ENCODE assay signal across 17 cellular contexts in genomic region chr14:23405516-23406025, GRCh38. TPM values are rescaled to one million over a fixed set of nuclear protein-coding genes. Genes with fewer than 3 reads are reported as not detected.
DNase-seq lines count a peak whose midpoint lies in the region; ATAC-seq, FAIRE-seq and TF ChIP-seq lines count a peak whose summit lies in the region.
"Had no signal": no experiment of that assay in that cellular context is flagged by ENCODE, and none has a peak within 500 bp of the region (broad histone marks: within the 10 kb centered on the region; RNA-seq: fewer than 3 reads in every experiment).

No MANE protein-coding gene starts in this region.

- in situ Hi-C loops in HepG2 (cut with HindIII; ENCODE audit: extremely low pct_ligation_motif_present, low pct_unique_long_range_greater_than_20kb) (no loop called here), gastrocnemius medialis (cut with MboI; ENCODE audit: low sequenced_read_pairs in 4 of 4) (no loop called here)

- POLR2A ChIA-PET in HepG2 (lab: Yijun Ruan, JAX): no interaction called here

- no peak for FAIRE-seq in HepG2 (lab: Jason Lieb, UNC)
- FAIRE-seq: A549, H1 had no signal

- no peak for TF ChIP-seq RAD21 in HepG2 (CRISPR knock-in tag; IDR thresholded peaks at IDR 0.05)

- no TSS peak for BruUV-seq in HepG2 (replicated peaks; lab: Mats Ljungman, UMichigan)

- intact Hi-C loops in Right ventricle myocardium superior (cut with DNase I): no loop called here
- intact Hi-C loops in left ventricle myocardium superior (cut with micrococcal nuclease): no loop called here
- intact Hi-C loops in HepG2 (cut with micrococcal nuclease; ENCODE audit: unreplicated experiment): no loop called here
- intact Hi-C loops in right lobe of liver (cut with DNase I): no loop called here
- intact Hi-C loops in gastrocnemius medialis (cut with DNase I; ENCODE audit: low total_unique reads): loop anchor here (2.0 kb wide), 1 partner anchor 39 kb away; no protein-coding TSS in a partner anchor

- 41% methylated on average over 13 of the region's 13 CpGs for WGBS in HepG2 (ENCODE audit: low lambda C conversion rate)
- 80% methylated on average over 1 of the region's 13 CpGs for WGBS in right lobe of liver (ENCODE audit: insufficient coverage, low coverage, low lambda C conversion rate, missing lambda C conversion rate)

- H3K9me3 ChIP-seq in HepG2 (ENCODE audit: low read length): no peaks in the 10 kb centered on the region
- H3K9me3 ChIP-seq in right lobe of liver: no peaks in the 10 kb centered on the region
- H3K9me3 ChIP-seq in right atrium auricular region: no peaks in the 10 kb centered on the region
- no peaks in the 10 kb centered on the region for H3K9me3 ChIP-seq in gastrocnemius medialis
- H3K9me3 ChIP-seq: A549, HAP-1 had no signal

- DNase-seq in Right ventricle myocardium superior (peak; percentile 27), left ventricle myocardium superior (no peak), HepG2 (ENCODE audit: low spot score) (no peak), right lobe of liver (no peak), right atrium auricular region (ENCODE audit: low spot score) (no peak), gastrocnemius medialis (peak in 1 of 2 donors; percentile 47), SKM-1 (lab: John Stamatoyannopoulos, UW; ENCODE audit: unreplicated experiment) (no peak)
- DNase-seq in effector CD4-positive, alpha-beta T cell: no peak
- DNase-seq: AML-193; Calu3; CD8-positive, alpha-beta T cell; GF-D8 had no signal

- H3K79me2 ChIP-seq in HepG2 (ENCODE audit: insufficient read depth, low read length): no peaks in the 10 kb centered on the region

- H2AFZ ChIP-seq in HepG2 (ENCODE audit: low read length): no peak overlapping the region

- no peak overlapping the region for H3K4me2 ChIP-seq in HepG2 (ENCODE audit: low read depth, low read length)
- H3K4me2 ChIP-seq: A549 had no signal

- no peaks in the 10 kb centered on the region for H3K36me3 ChIP-seq in HepG2 (replicated peaks in 1 of 2; ENCODE audit: control insufficient read depth in 1 of 2, insufficient read depth in 2 of 2, low read length in 2 of 2)
- H3K36me3 ChIP-seq in right lobe of liver: no peaks in the 10 kb centered on the region
- H3K36me3 ChIP-seq in right atrium auricular region: peaks cover 75% of the 10 kb centered on the region
- no peaks in the 10 kb centered on the region for H3K36me3 ChIP-seq in gastrocnemius medialis
- H3K36me3 ChIP-seq: HAP-1 had no signal

- CTCF ChIA-PET in HepG2 (lab: Yijun Ruan, JAX; ENCODE audit: low intra/inter-chr PET ratio, low total read pairs): no interaction called here

- ATAC-seq in Right ventricle myocardium superior (ENCODE audit: poor library complexity) (no peak), left ventricle myocardium superior (no peak), HepG2 (no peak), right lobe of liver (no peak), gastrocnemius medialis (no peak)
- ATAC-seq: CD8-positive, alpha-beta T cell had no signal

- no peak for TF ChIP-seq CTCF in HepG2 (CRISPR knock-in tag; IDR thresholded peaks at IDR 0.05)
- no peak for TF ChIP-seq CTCF in right lobe of liver (IDR thresholded peaks at IDR 0.05)
- no peak for TF ChIP-seq CTCF in right atrium auricular region (IDR thresholded peaks at IDR 0.05)
- no peak for TF ChIP-seq CTCF in gastrocnemius medialis (IDR thresholded peaks at IDR 0.05 in 4 of 5, conservative IDR thresholded peaks at IDR 0.05 in 1 of 5)

- H3K4me1 ChIP-seq in HepG2 (ENCODE audit: insufficient read depth, low read length): no peaks in the 10 kb centered on the region
- H3K4me1 ChIP-seq in right lobe of liver: no peaks in the 10 kb centered on the region
- no peaks in the 10 kb centered on the region for H3K4me1 ChIP-seq in right atrium auricular region
- peaks cover 10 to 34% of the 10 kb centered on the region in 2 donors for H3K4me1 ChIP-seq in gastrocnemius medialis
- H3K4me1 ChIP-seq: A549, HAP-1 had no signal

- H3K27me3 ChIP-seq in HepG2 (ENCODE audit: control insufficient read depth in 1 of 2, insufficient read depth in 2 of 2, low read length in 2 of 2) (peaks cover 54 to 97% of the 10 kb centered on the region in 2 experiments; a peak in 4 of 5 replicates), right lobe of liver (no peaks in the 10 kb centered on the region), right atrium auricular region (no peaks in the 10 kb centered on the region), gastrocnemius medialis (no peaks in the 10 kb centered on the region)

- TF ChIP-seq POLR2A in HepG2 (IDR thresholded peaks at IDR 0.05; ENCODE audit: insufficient read depth in 1 of 2, low read depth in 2 of 2, low read length in 2 of 2): no peak
- TF ChIP-seq POLR2A in right lobe of liver (IDR thresholded peaks at IDR 0.05): no peak
- TF ChIP-seq POLR2A in gastrocnemius medialis (IDR thresholded peaks at IDR 0.05): no peak

- H3K9ac ChIP-seq in HepG2 (ENCODE audit: insufficient read depth, low read depth, low read length): no peak overlapping the region

- no peak overlapping the region for H3K27ac ChIP-seq in HepG2 (ENCODE audit: extremely low read length, insufficient read depth, low read length)
- H3K27ac ChIP-seq in right lobe of liver: no peak overlapping the region
- peak overlapping the region; percentile 81 to 91 for H3K27ac ChIP-seq in right atrium auricular region
- peak overlapping the region; percentile 79 to 90 (median 84) for H3K27ac ChIP-seq in gastrocnemius medialis
- H3K27ac ChIP-seq: 22Rv1, A549 had no signal

- no peaks in the 10 kb centered on the region for H4K20me1 ChIP-seq in HepG2 (ENCODE audit: insufficient read depth, low read length)

- H3K4me3 ChIP-seq in HepG2 (replicated peaks in 1 of 3; ENCODE audit: insufficient read depth in 1 of 3, low read depth in 2 of 3, low read length in 3 of 3) (no peak overlapping the region), right lobe of liver (no peak overlapping the region), right atrium auricular region (peak overlapping the region; percentile 61 to 82), gastrocnemius medialis (peak overlapping the region in 1 of 4 donors; percentile 47)
- H3K4me3 ChIP-seq: A549, HAP-1 had no signal

- TF ChIP-seq EP300 in HepG2 (IDR thresholded peaks at IDR 0.05; ENCODE audit: low read depth in 2 of 2, low read length in 2 of 2) (no peak), HepG2 (CRISPR knock-in tag; IDR thresholded peaks at IDR 0.05; ENCODE audit: borderline replicate concordance) (no peak)

RNA-seq across cellular contexts. Expression of gene MYH6, which starts 2.5 kb away (rescaled TPM):
- total RNA-seq in Right ventricle myocardium superior (4,934 TPM), left ventricle myocardium superior (4,258 TPM), HepG2 (2016; rRNA removed; fragmentation: Illumina TruSeq; extraction: Trizol) (not detected in 2 replicates), right lobe of liver (under 1 TPM in 5 of 6 experiments, not detected in 1; 0.07 to 1.00 (median 0.13) TPM), right atrium auricular region (over 10,000 TPM in 1 of 2 donors, 1,000 to 10,000 TPM in 1; 8,253 to 13,240 TPM), gastrocnemius medialis (1,000 to 10,000 TPM in 1 of 4 donors, 100 to 1,000 TPM in 1, 10 to 100 TPM in 2; 20.4 to 1,496 (median 303) TPM)
- total RNA-seq in HepG2 (2016; cell fraction: cytosol; rRNA removed; fragmentation: Illumina TruSeq; extraction: Trizol; ENCODE audit: low read depth): not detected in 2 replicates
- not detected in 2 replicates for total RNA-seq in HepG2 (2016; cell fraction: insoluble cytoplasmic fraction; rRNA removed; fragmentation: Illumina TruSeq; extraction: Trizol)
- total RNA-seq in HepG2 (2016; cell fraction: membrane; rRNA removed; fragmentation: Illumina TruSeq; extraction: Trizol): not detected in 2 replicates
- total RNA-seq in HepG2 (2016; cell fraction: nucleus; rRNA removed; fragmentation: Illumina TruSeq; extraction: Trizol): not detected in 2 replicates
- 0.01 TPM in 1 of 2 replicates, not detected in the other for polyA plus RNA-seq in HepG2 (2011; rRNA removed)
- polyA plus RNA-seq in HepG2 (2011; cell fraction: cytosol; rRNA removed): not detected in 2 replicates
- not detected in 2 replicates for polyA plus RNA-seq in HepG2 (2011; cell fraction: nucleus; rRNA removed)
- not detected in 2 replicates for polyA plus RNA-seq in HepG2 (2012)
- not detected in 2 replicates for polyA plus RNA-seq in HepG2 (2016; cell fraction: cytosol; fragmentation: Illumina TruSeq; extraction: Trizol; ENCODE audit: low read depth)
- polyA plus RNA-seq in HepG2 (2016; cell fraction: insoluble cytoplasmic fraction; fragmentation: Illumina TruSeq; extraction: Trizol; ENCODE audit: low read depth): not detected in 2 replicates
- polyA plus RNA-seq in HepG2 (2016; cell fraction: membrane; fragmentation: Illumina TruSeq; extraction: Trizol; ENCODE audit: low read depth): not detected in 2 replicates
- not detected in 2 replicates for polyA plus RNA-seq in HepG2 (2016; cell fraction: nucleus; fragmentation: Illumina TruSeq; extraction: Trizol; ENCODE audit: insufficient read depth, low read depth)
- not detected in 2 replicates for polyA minus RNA-seq in HepG2 (2011; rRNA and poly(A)+ RNA removed; ENCODE audit: low replicate concordance)
- polyA minus RNA-seq in HepG2 (2011; cell fraction: cytosol; rRNA and poly(A)+ RNA removed): not detected in 2 replicates
- not detected in 2 replicates for polyA minus RNA-seq in HepG2 (2011; cell fraction: nucleus; rRNA and poly(A)+ RNA removed)
- total RNA-seq: Calu3; CD8-positive, alpha-beta T cell; H1 had no signal
- polyA plus RNA-seq: A549, BJ had no signal

RNA-seq across cellular contexts. Expression of gene CMTM5, which starts 28.7 kb away (rescaled TPM):
- total RNA-seq in Right ventricle myocardium superior (0.27 TPM), left ventricle myocardium superior (not detected), HepG2 (2016; rRNA removed; fragmentation: Illumina TruSeq; extraction: Trizol) (not detected in 2 replicates), right lobe of liver (under 1 TPM in 2 of 6 experiments, not detected in 4; 0.32 to 0.49 TPM), right atrium auricular region (not detected), gastrocnemius medialis (1 to 10 TPM in 1 of 4 donors, not detected in 3; 1.7 TPM)
- total RNA-seq in HepG2 (2016; cell fraction: cytosol; rRNA removed; fragmentation: Illumina TruSeq; extraction: Trizol; ENCODE audit: low read depth): not detected in 2 replicates
- not detected in 2 replicates for total RNA-seq in HepG2 (2016; cell fraction: insoluble cytoplasmic fraction; rRNA removed; fragmentation: Illumina TruSeq; extraction: Trizol)
- not detected in 2 replicates for total RNA-seq in HepG2 (2016; cell fraction: membrane; rRNA removed; fragmentation: Illumina TruSeq; extraction: Trizol)
- total RNA-seq in HepG2 (2016; cell fraction: nucleus; rRNA removed; fragmentation: Illumina TruSeq; extraction: Trizol): not detected in 2 replicates
- polyA plus RNA-seq in HepG2 (2011; rRNA removed): not detected in 2 replicates
- polyA plus RNA-seq in HepG2 (2011; cell fraction: cytosol; rRNA removed): not detected in 2 replicates
- polyA plus RNA-seq in HepG2 (2011; cell fraction: nucleus; rRNA removed): not detected in 2 replicates
- polyA plus RNA-seq in HepG2 (2012): not detected in 2 replicates
- not detected in 2 replicates for polyA plus RNA-seq in HepG2 (2016; cell fraction: cytosol; fragmentation: Illumina TruSeq; extraction: Trizol; ENCODE audit: low read depth)
- polyA plus RNA-seq in HepG2 (2016; cell fraction: insoluble cytoplasmic fraction; fragmentation: Illumina TruSeq; extraction: Trizol; ENCODE audit: low read depth): not detected in 2 replicates
- not detected in 2 replicates for polyA plus RNA-seq in HepG2 (2016; cell fraction: membrane; fragmentation: Illumina TruSeq; extraction: Trizol; ENCODE audit: low read depth)
- not detected in 2 replicates for polyA plus RNA-seq in HepG2 (2016; cell fraction: nucleus; fragmentation: Illumina TruSeq; extraction: Trizol; ENCODE audit: insufficient read depth, low read depth)
- not detected in 2 replicates for polyA minus RNA-seq in HepG2 (2011; rRNA and poly(A)+ RNA removed; ENCODE audit: low replicate concordance)
- not detected in 2 replicates for polyA minus RNA-seq in HepG2 (2011; cell fraction: cytosol; rRNA and poly(A)+ RNA removed)
- not detected in 2 replicates for polyA minus RNA-seq in HepG2 (2011; cell fraction: nucleus; rRNA and poly(A)+ RNA removed)
- total RNA-seq: Calu3; CD8-positive, alpha-beta T cell; H1 had no signal
- polyA plus RNA-seq: A549, BJ had no signal

RNA-seq across cellular contexts. Expression of gene MYH7, which starts 29.9 kb away (rescaled TPM):
- total RNA-seq in Right ventricle myocardium superior: 11,793 TPM
- total RNA-seq in left ventricle myocardium superior: 12,717 TPM
- total RNA-seq in HepG2 (2016; rRNA removed; fragmentation: Illumina TruSeq; extraction: Trizol): 0.04 TPM in 1 of 2 replicates, not detected in the other
- total RNA-seq in HepG2 (2016; cell fraction: cytosol; rRNA removed; fragmentation: Illumina TruSeq; extraction: Trizol; ENCODE audit: low read depth): not detected in 2 replicates
- not detected in 2 replicates for total RNA-seq in HepG2 (2016; cell fraction: insoluble cytoplasmic fraction; rRNA removed; fragmentation: Illumina TruSeq; extraction: Trizol)
- not detected in 2 replicates for total RNA-seq in HepG2 (2016; cell fraction: membrane; rRNA removed; fragmentation: Illumina TruSeq; extraction: Trizol)
- 0.06 TPM in 1 of 2 replicates, not detected in the other for total RNA-seq in HepG2 (2016; cell fraction: nucleus; rRNA removed; fragmentation: Illumina TruSeq; extraction: Trizol)
- polyA plus RNA-seq in HepG2 (2011; rRNA removed): 0.01 and 0.04 TPM in 2 replicates
- 0.01 TPM in 2 replicates for polyA plus RNA-seq in HepG2 (2011; cell fraction: cytosol; rRNA removed)
- polyA plus RNA-seq in HepG2 (2011; cell fraction: nucleus; rRNA removed): 0.02 and 0.08 TPM in 2 replicates
- 0.05 and 0.07 TPM in 2 replicates for polyA plus RNA-seq in HepG2 (2012)
- not detected in 2 replicates for polyA plus RNA-seq in HepG2 (2016; cell fraction: cytosol; fragmentation: Illumina TruSeq; extraction: Trizol; ENCODE audit: low read depth)
- polyA plus RNA-seq in HepG2 (2016; cell fraction: insoluble cytoplasmic fraction; fragmentation: Illumina TruSeq; extraction: Trizol; ENCODE audit: low read depth): 0.04 and 0.05 TPM in 2 replicates
- not detected in 2 replicates for polyA plus RNA-seq in HepG2 (2016; cell fraction: membrane; fragmentation: Illumina TruSeq; extraction: Trizol; ENCODE audit: low read depth)
- not detected in 2 replicates for polyA plus RNA-seq in HepG2 (2016; cell fraction: nucleus; fragmentation: Illumina TruSeq; extraction: Trizol; ENCODE audit: insufficient read depth, low read depth)
- polyA minus RNA-seq in HepG2 (2011; rRNA and poly(A)+ RNA removed; ENCODE audit: low replicate concordance): 0.28 TPM in 1 of 2 replicates, not detected in the other
- polyA minus RNA-seq in HepG2 (2011; cell fraction: cytosol; rRNA and poly(A)+ RNA removed): 0.10 TPM in 1 of 2 replicates, not detected in the other
- not detected in 2 replicates for polyA minus RNA-seq in HepG2 (2011; cell fraction: nucleus; rRNA and poly(A)+ RNA removed)
- total RNA-seq in right lobe of liver: 1 to 10 TPM in 1 of 6 experiments, under 1 TPM in 5; 0.30 to 5.6 (median 0.60) TPM
- total RNA-seq in right atrium auricular region: 1,000 to 10,000 TPM; 1,082 to 4,592 TPM
- total RNA-seq in gastrocnemius medialis: 1,000 to 10,000 TPM; 1,360 to 5,274 (median 3,359) TPM
- total RNA-seq: Calu3; CD8-positive, alpha-beta T cell; H1 had no signal
- polyA plus RNA-seq: A549, BJ, H1 had no signal

RNA-seq across cellular contexts. Expression of gene IL25, which starts 33.0 kb away (rescaled TPM):
- total RNA-seq in Right ventricle myocardium superior (not detected), left ventricle myocardium superior (not detected), HepG2 (2016; rRNA removed; fragmentation: Illumina TruSeq; extraction: Trizol) (not detected in 2 replicates), right lobe of liver (not detected), right atrium auricular region (not detected), gastrocnemius medialis (not detected)
- total RNA-seq in HepG2 (2016; cell fraction: cytosol; rRNA removed; fragmentation: Illumina TruSeq; extraction: Trizol; ENCODE audit: low read depth): not detected in 2 replicates
- not detected in 2 replicates for total RNA-seq in HepG2 (2016; cell fraction: insoluble cytoplasmic fraction; rRNA removed; fragmentation: Illumina TruSeq; extraction: Trizol)
- total RNA-seq in HepG2 (2016; cell fraction: membrane; rRNA removed; fragmentation: Illumina TruSeq; extraction: Trizol): not detected in 2 replicates
- total RNA-seq in HepG2 (2016; cell fraction: nucleus; rRNA removed; fragmentation: Illumina TruSeq; extraction: Trizol): not detected in 2 replicates
- not detected in 2 replicates for polyA plus RNA-seq in HepG2 (2011; rRNA removed)
- not detected in 2 replicates for polyA plus RNA-seq in HepG2 (2011; cell fraction: cytosol; rRNA removed)
- polyA plus RNA-seq in HepG2 (2011; cell fraction: nucleus; rRNA removed): not detected in 2 replicates
- polyA plus RNA-seq in HepG2 (2012): not detected in 2 replicates
- not detected in 2 replicates for polyA plus RNA-seq in HepG2 (2016; cell fraction: cytosol; fragmentation: Illumina TruSeq; extraction: Trizol; ENCODE audit: low read depth)
- polyA plus RNA-seq in HepG2 (2016; cell fraction: insoluble cytoplasmic fraction; fragmentation: Illumina TruSeq; extraction: Trizol; ENCODE audit: low read depth): not detected in 2 replicates
- polyA plus RNA-seq in HepG2 (2016; cell fraction: membrane; fragmentation: Illumina TruSeq; extraction: Trizol; ENCODE audit: low read depth): not detected in 2 replicates
- polyA plus RNA-seq in HepG2 (2016; cell fraction: nucleus; fragmentation: Illumina TruSeq; extraction: Trizol; ENCODE audit: insufficient read depth, low read depth): not detected in 2 replicates
- not detected in 2 replicates for polyA minus RNA-seq in HepG2 (2011; rRNA and poly(A)+ RNA removed; ENCODE audit: low replicate concordance)
- not detected in 2 replicates for polyA minus RNA-seq in HepG2 (2011; cell fraction: cytosol; rRNA and poly(A)+ RNA removed)
- not detected in 2 replicates for polyA minus RNA-seq in HepG2 (2011; cell fraction: nucleus; rRNA and poly(A)+ RNA removed)
- total RNA-seq: Calu3; CD8-positive, alpha-beta T cell; H1 had no signal
- polyA plus RNA-seq: A549, BJ, H1 had no signal

RNA-seq across cellular contexts. Expression of gene EFS, which starts 40.6 kb away (rescaled TPM):
- total RNA-seq in Right ventricle myocardium superior (3.2 TPM), left ventricle myocardium superior (3.3 TPM), HepG2 (2016; rRNA removed; fragmentation: Illumina TruSeq; extraction: Trizol) (not detected in 2 replicates), right lobe of liver (under 1 TPM; 0.19 to 0.60 (median 0.39) TPM), right atrium auricular region (1 to 10 TPM; 4.1 to 6.3 TPM), gastrocnemius medialis (1 to 10 TPM in 3 of 4 donors, under 1 TPM in 1; 0.31 to 4.1 (median 1.6) TPM)
- total RNA-seq in HepG2 (2016; cell fraction: cytosol; rRNA removed; fragmentation: Illumina TruSeq; extraction: Trizol; ENCODE audit: low read depth): not detected in 2 replicates
- total RNA-seq in HepG2 (2016; cell fraction: insoluble cytoplasmic fraction; rRNA removed; fragmentation: Illumina TruSeq; extraction: Trizol): not detected in 2 replicates
- total RNA-seq in HepG2 (2016; cell fraction: membrane; rRNA removed; fragmentation: Illumina TruSeq; extraction: Trizol): not detected in 2 replicates
- total RNA-seq in HepG2 (2016; cell fraction: nucleus; rRNA removed; fragmentation: Illumina TruSeq; extraction: Trizol): not detected in 2 replicates
- polyA plus RNA-seq in HepG2 (2011; rRNA removed): not detected in 2 replicates
- 0.03 and 0.04 TPM in 2 replicates for polyA plus RNA-seq in HepG2 (2011; cell fraction: cytosol; rRNA removed)
- 0.05 TPM in 2 replicates for polyA plus RNA-seq in HepG2 (2011; cell fraction: nucleus; rRNA removed)
- not detected in 2 replicates for polyA plus RNA-seq in HepG2 (2012)
- not detected in 2 replicates for polyA plus RNA-seq in HepG2 (2016; cell fraction: cytosol; fragmentation: Illumina TruSeq; extraction: Trizol; ENCODE audit: low read depth)
- polyA plus RNA-seq in HepG2 (2016; cell fraction: insoluble cytoplasmic fraction; fragmentation: Illumina TruSeq; extraction: Trizol; ENCODE audit: low read depth): not detected in 2 replicates
- polyA plus RNA-seq in HepG2 (2016; cell fraction: membrane; fragmentation: Illumina TruSeq; extraction: Trizol; ENCODE audit: low read depth): not detected in 2 replicates
- polyA plus RNA-seq in HepG2 (2016; cell fraction: nucleus; fragmentation: Illumina TruSeq; extraction: Trizol; ENCODE audit: insufficient read depth, low read depth): not detected in 2 replicates
- not detected in 2 replicates for polyA minus RNA-seq in HepG2 (2011; rRNA and poly(A)+ RNA removed; ENCODE audit: low replicate concordance)
- not detected in 2 replicates for polyA minus RNA-seq in HepG2 (2011; cell fraction: cytosol; rRNA and poly(A)+ RNA removed)
- not detected in 2 replicates for polyA minus RNA-seq in HepG2 (2011; cell fraction: nucleus; rRNA and poly(A)+ RNA removed)
- total RNA-seq: Calu3; CD8-positive, alpha-beta T cell had no signal
- polyA plus RNA-seq: A549 had no signal

Comparison
In these comparisons a context has a peak if more than half of its experiments do, and no peak if none do; other contexts are left out.
1. H3K27ac ChIP-seq: peak in right atrium auricular region (2 of 2) and gastrocnemius medialis (4 of 4); none in HepG2 (single experiment) and right lobe of liver (0 of 3).
2. H3K4me3 ChIP-seq: peak in right atrium auricular region (2 of 2); none in HepG2 (0 of 3) and right lobe of liver (0 of 3).
3. RNA of gene MYH6, which starts 2.5 kb away (total RNA-seq): 8,253 to 13,240 TPM in right atrium auricular region, 4,934 TPM in Right ventricle myocardium superior (single experiment), 4,258 TPM in left ventricle myocardium superior (single experiment) and 20.4 to 1,496 TPM in gastrocnemius medialis; 0.07 to 1.00 TPM in right lobe of liver and not detected in HepG2; every median in the first group is over 10 times any median in the second.
4. RNA of gene MYH7, which starts 29.9 kb away (total RNA-seq): 12,717 TPM in left ventricle myocardium superior (single experiment), 11,793 TPM in Right ventricle myocardium superior (single experiment), 1,082 to 4,592 TPM in right atrium auricular region and 1,360 to 5,274 TPM in gastrocnemius medialis; 0.30 to 5.6 TPM in right lobe of liver and 0.04 to 0.06 TPM in HepG2; every median in the first group is over 100 times any median in the second.